ENCODE assay signal across 13 cellular contexts in the genomic region with DNA sequence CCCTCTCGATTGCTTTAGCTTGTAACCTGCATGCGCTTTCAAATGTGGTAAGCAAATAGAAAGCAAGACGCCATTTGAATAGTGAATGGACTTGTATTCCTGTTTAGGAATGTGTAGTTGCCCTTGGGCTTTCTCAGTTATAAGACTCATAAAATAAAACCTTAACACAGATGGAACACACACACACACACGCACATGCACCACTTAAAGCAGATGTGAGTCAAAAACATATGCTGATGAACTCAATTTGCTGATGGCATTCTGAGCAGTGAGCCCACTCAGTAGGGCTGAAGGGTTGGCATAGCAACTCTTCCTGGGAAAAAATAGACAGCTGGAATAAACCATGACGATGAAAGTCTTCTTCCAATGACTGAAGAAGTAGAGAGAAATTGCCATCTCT.
"Had no signal": no experiment of that assay in that cellular context is flagged by ENCODE, and none has a peak within 500 bp of the region (broad histone marks: within the 10 kb centered on the region; RNA-seq: fewer than 3 reads in every experiment).

No MANE protein-coding gene starts in this region.

- H3K27me3 ChIP-seq: pancreas had no signal

- H3K27ac ChIP-seq: pancreas had no signal

- H3K36me3 ChIP-seq: pancreas had no signal

- DNase-seq: activated CD4-positive, alpha-beta T cell treated with anti-CD3 and anti-CD28 coated beads, Interleukin-2, amount 50 U/mL, for 4 hours; activated CD4-positive, CD25-positive, alpha-beta regulatory T cell treated with anti-CD3 and anti-CD28 coated beads, Interleukin-2, amount 50 U/mL, for 72 hours; activated naive CD4-positive, alpha-beta T cell treated with Interleukin-2 at 50 U/mL for 16 hours; activated T-cell treated with anti-CD3 and anti-CD28 coated beads for 4 hours; aorta; left ventricle myocardium superior; mucosa of descending colon; naive thymus-derived CD4-positive, alpha-beta T cell; pancreas; stimulated activated CD4-positive, alpha-beta T cell treated with anti-CD3 and anti-CD28 coated beads, Interleukin-1b, Interleukin-23, amount 100 ng/mL, for 48 hours; stimulated activated naive CD8-positive, alpha-beta T cell treated with anti-CD3 and anti-CD28 coated beads, Interleukin-15, amount 100 ng/mL, for 72 hours; T-helper 9 cell had no signal

- H3K4me1 ChIP-seq: pancreas had no signal

- ATAC-seq: esophagus mucosa; left ventricle myocardium superior; mucosa of descending colon; naive thymus-derived CD4-positive, alpha-beta T cell; pancreas; stimulated activated naive CD8-positive, alpha-beta T cell treated with anti-CD3 and anti-CD28 coated beads, Interleukin-15, amount 100 ng/mL, for 72 hours had no signal

- H3K4me3 ChIP-seq: mucosa of descending colon, pancreas had no signal

- H3K9me3 ChIP-seq: mucosa of descending colon, pancreas had no signal
